In genomic region chr9:137619240-137620090, GRCh38 we compare ENCODE assay signal across 9 cellular contexts. TPM values are rescaled to one million over a fixed set of nuclear protein-coding genes. Genes with fewer than 3 reads are reported as not detected.
DNase-seq lines count a peak whose midpoint lies in the region; ATAC-seq, FAIRE-seq and TF ChIP-seq lines count a peak whose summit lies in the region.
"Had no signal": no experiment of that assay in that cellular context is flagged by ENCODE, and none has a peak within 500 bp of the region (broad histone marks: within the 10 kb centered on the region; RNA-seq: fewer than 3 reads in every experiment).

No MANE protein-coding gene starts in this region.

- no peaks in the 10 kb centered on the region for H3K9me3 ChIP-seq in KOPT-K1 (ENCODE audit: insufficient read depth, low read length, poor library complexity, severe bottlenecking)
- H3K9me3 ChIP-seq in pancreas, result no peaks in the 10 kb centered on the region

- H3K27ac Mint-ChIP-seq in activated T-helper 2 cell treated with anti-CD3 and anti-CD28 coated beads, Interferon-gamma antibody, Interleukin-2, Interleukin-4, amounts not matched to agents 10 μg/mL and 5 μg/mL and 100 μg/mL, durations not matched to agents 14 hours and 24 hours and 36 hours, result peak overlapping the region; percentile 47

- DNase-seq in NCI-H1105 treated with DMSO at 0.1 percent for 48 hours (lab: John Stamatoyannopoulos, UW), result peak; percentile 16
- DNase-seq in NCI-H1105 (lab: John Stamatoyannopoulos, UW), result no peak
- DNase-seq in activated T-helper 2 cell treated with anti-CD3 and anti-CD28 coated beads, Interferon-gamma antibody, Interleukin-2, Interleukin-4, amounts not matched to agents 10 μg/mL and 5 μg/mL and 100 μg/mL, durations not matched to agents 14 hours and 24 hours and 36 hours (ENCODE audit: low spot score), result no peak
- peak; percentile 51 to 60 for DNase-seq in frontal cortex (ENCODE audit: low spot score in 2 of 2)
- peak in 5 of 6 donors; percentile 34 to 76 (median 68) for DNase-seq in pancreas
- no peak for DNase-seq in SHP77 treated with DMSO at 0.1 percent for 48 hours (lab: John Stamatoyannopoulos, UW)

- no peak for FAIRE-seq in frontal cortex (lab: Jason Lieb, UNC)
- no peak for FAIRE-seq in pancreas (lab: Jason Lieb, UNC)
- FAIRE-seq: G401.6 had no signal

- peak overlapping the region; percentile 53 to 84 (median 68) for H3K4me3 ChIP-seq in pancreas

- H3K27ac ChIP-seq in KOPT-K1 (ENCODE audit: low read depth, low read length, poor library complexity, severe bottlenecking) (peak overlapping the region; percentile 75), pancreas (peak overlapping the region in 3 of 4 donors; percentile 51 to 62 (median 58))

- peaks cover 39% of the 10 kb centered on the region for H3K36me3 ChIP-seq in KOPT-K1 (ENCODE audit: insufficient read depth, low read length)
- H3K36me3 ChIP-seq in pancreas, result peaks cover 0 to 7% (median 0%) of the 10 kb centered on the region in 3 donors

- ATAC-seq in GM21528 (IDR thresholded peaks at IDR 0.05; ENCODE audit: low FRiP score, unreplicated experiment) (peak; percentile 21), pancreas (peak in 2 of 4 donors; percentile 4 to 6)

- peaks cover 21% of the 10 kb centered on the region for H3K4me1 Mint-ChIP-seq in activated T-helper 2 cell treated with anti-CD3 and anti-CD28 coated beads, Interferon-gamma antibody, Interleukin-2, Interleukin-4, amounts not matched to agents 10 μg/mL and 5 μg/mL and 100 μg/mL, durations not matched to agents 14 hours and 24 hours and 36 hours (ENCODE audit: low read depth)

- peaks cover 38% of the 10 kb centered on the region for H3K36me3 Mint-ChIP-seq in activated T-helper 2 cell treated with anti-CD3 and anti-CD28 coated beads, Interferon-gamma antibody, Interleukin-2, Interleukin-4, amounts not matched to agents 10 μg/mL and 5 μg/mL and 100 μg/mL, durations not matched to agents 14 hours and 24 hours and 36 hours (ENCODE audit: low read depth)

- H3K4me3 Mint-ChIP-seq in activated T-helper 2 cell treated with anti-CD3 and anti-CD28 coated beads, Interferon-gamma antibody, Interleukin-2, Interleukin-4, amounts not matched to agents 10 μg/mL and 5 μg/mL and 100 μg/mL, durations not matched to agents 14 hours and 24 hours and 36 hours (ENCODE audit: low read depth), result peak overlapping the region; percentile 84

- intact Hi-C loops in activated T-helper 2 cell treated with anti-CD3 and anti-CD28 coated beads, Interferon-gamma antibody, Interleukin-2, Interleukin-4, amounts not matched to agents 10 μg/mL and 5 μg/mL and 100 μg/mL, durations not matched to agents 14 hours and 24 hours and 36 hours (cut with micrococcal nuclease), result loop anchor here (5.0 kb wide), 1 partner anchor 42 kb away; the partner anchor contains the start of gene DPH7
- intact Hi-C loops in pancreas (cut with DNase I), result no loop called here

- WGBS in pancreas, 2 donors, result 0% methylated on average over 36 to 58 of the region's 58 CpGs

- peaks cover 15 to 28% (median 16%) of the 10 kb centered on the region in 3 donors for H3K4me1 ChIP-seq in pancreas

- H3K9me3 Mint-ChIP-seq in activated T-helper 2 cell treated with anti-CD3 and anti-CD28 coated beads, Interferon-gamma antibody, Interleukin-2, Interleukin-4, amounts not matched to agents 10 μg/mL and 5 μg/mL and 100 μg/mL, durations not matched to agents 14 hours and 24 hours and 36 hours, result no peaks in the 10 kb centered on the region

- no peaks in the 10 kb centered on the region for H3K27me3 Mint-ChIP-seq in activated T-helper 2 cell treated with anti-CD3 and anti-CD28 coated beads, Interferon-gamma antibody, Interleukin-2, Interleukin-4, amounts not matched to agents 10 μg/mL and 5 μg/mL and 100 μg/mL, durations not matched to agents 14 hours and 24 hours and 36 hours (ENCODE audit: low read depth)

- H3K27me3 ChIP-seq in pancreas, result no peaks in the 10 kb centered on the region

- no peak for TF ChIP-seq CTCF in pancreas (IDR thresholded peaks at IDR 0.05)

RNA-seq across cellular contexts. Expression of gene EHMT1, which starts 0.7 kb away (rescaled TPM):
- total RNA-seq in activated T-helper 2 cell treated with anti-CD3 and anti-CD28 coated beads, Interferon-gamma antibody, Interleukin-2, Interleukin-4, amounts not matched to agents 10 μg/mL and 5 μg/mL and 100 μg/mL, durations not matched to agents 14 hours and 24 hours and 36 hours, result 96.5 and 103 TPM in 2 replicates
- total RNA-seq in frontal cortex, result 71.7 TPM
- total RNA-seq in pancreas, result 10 to 100 TPM; 29.9 to 51.1 (median 32.6) TPM
- 10 to 100 TPM; 30.3 to 42.0 TPM for polyA plus RNA-seq in pancreas

RNA-seq across cellular contexts. Expression of gene ARRDC1, which starts 14.0 kb away (rescaled TPM):
- 71.1 and 73.1 TPM in 2 replicates for total RNA-seq in activated T-helper 2 cell treated with anti-CD3 and anti-CD28 coated beads, Interferon-gamma antibody, Interleukin-2, Interleukin-4, amounts not matched to agents 10 μg/mL and 5 μg/mL and 100 μg/mL, durations not matched to agents 14 hours and 24 hours and 36 hours
- total RNA-seq in frontal cortex, result 13.0 TPM
- 10 to 100 TPM; 20.9 to 39.3 (median 24.3) TPM for total RNA-seq in pancreas
- polyA plus RNA-seq in pancreas, result 100 to 1,000 TPM; 117 to 161 TPM

RNA-seq across cellular contexts. Expression of gene ZMYND19, which starts 29.2 kb away (rescaled TPM):
- total RNA-seq in activated T-helper 2 cell treated with anti-CD3 and anti-CD28 coated beads, Interferon-gamma antibody, Interleukin-2, Interleukin-4, amounts not matched to agents 10 μg/mL and 5 μg/mL and 100 μg/mL, durations not matched to agents 14 hours and 24 hours and 36 hours, result 72.4 and 74.4 TPM in 2 replicates
- 19.6 TPM for total RNA-seq in frontal cortex
- total RNA-seq in pancreas, result 10 to 100 TPM in 1 of 6 donors, 1 to 10 TPM in 5; 6.1 to 11.1 (median 9.1) TPM
- 10 to 100 TPM; 18.0 to 18.6 TPM for polyA plus RNA-seq in pancreas

RNA-seq across cellular contexts. Expression of gene DPH7, which starts 40.7 kb away (rescaled TPM):
- 43.2 and 46.2 TPM in 2 replicates for total RNA-seq in activated T-helper 2 cell treated with anti-CD3 and anti-CD28 coated beads, Interferon-gamma antibody, Interleukin-2, Interleukin-4, amounts not matched to agents 10 μg/mL and 5 μg/mL and 100 μg/mL, durations not matched to agents 14 hours and 24 hours and 36 hours
- total RNA-seq in frontal cortex, result 21.6 TPM
- total RNA-seq in pancreas, result 10 to 100 TPM; 16.7 to 27.4 (median 21.5) TPM
- polyA plus RNA-seq in pancreas, result 100 to 1,000 TPM; 107 to 174 TPM

Comparison
In these comparisons a context has a peak if more than half of its experiments do, and no peak if none do; other contexts are left out.
1. DNase-seq: peak in NCI-H1105 treated with DMSO at 0.1 percent for 48 hours (single experiment), frontal cortex (2 of 2) and pancreas (5 of 6); none in NCI-H1105 (single experiment), activated T-helper 2 cell treated with anti-CD3 and anti-CD28 coated beads, Interferon-gamma antibody, Interleukin-2, Interleukin-4, amounts not matched to agents 10 μg/mL and 5 μg/mL and 100 μg/mL, durations not matched to agents 14 hours and 24 hours and 36 hours (single experiment) and SHP77 treated with DMSO at 0.1 percent for 48 hours (single experiment).